In the genomic region with DNA sequence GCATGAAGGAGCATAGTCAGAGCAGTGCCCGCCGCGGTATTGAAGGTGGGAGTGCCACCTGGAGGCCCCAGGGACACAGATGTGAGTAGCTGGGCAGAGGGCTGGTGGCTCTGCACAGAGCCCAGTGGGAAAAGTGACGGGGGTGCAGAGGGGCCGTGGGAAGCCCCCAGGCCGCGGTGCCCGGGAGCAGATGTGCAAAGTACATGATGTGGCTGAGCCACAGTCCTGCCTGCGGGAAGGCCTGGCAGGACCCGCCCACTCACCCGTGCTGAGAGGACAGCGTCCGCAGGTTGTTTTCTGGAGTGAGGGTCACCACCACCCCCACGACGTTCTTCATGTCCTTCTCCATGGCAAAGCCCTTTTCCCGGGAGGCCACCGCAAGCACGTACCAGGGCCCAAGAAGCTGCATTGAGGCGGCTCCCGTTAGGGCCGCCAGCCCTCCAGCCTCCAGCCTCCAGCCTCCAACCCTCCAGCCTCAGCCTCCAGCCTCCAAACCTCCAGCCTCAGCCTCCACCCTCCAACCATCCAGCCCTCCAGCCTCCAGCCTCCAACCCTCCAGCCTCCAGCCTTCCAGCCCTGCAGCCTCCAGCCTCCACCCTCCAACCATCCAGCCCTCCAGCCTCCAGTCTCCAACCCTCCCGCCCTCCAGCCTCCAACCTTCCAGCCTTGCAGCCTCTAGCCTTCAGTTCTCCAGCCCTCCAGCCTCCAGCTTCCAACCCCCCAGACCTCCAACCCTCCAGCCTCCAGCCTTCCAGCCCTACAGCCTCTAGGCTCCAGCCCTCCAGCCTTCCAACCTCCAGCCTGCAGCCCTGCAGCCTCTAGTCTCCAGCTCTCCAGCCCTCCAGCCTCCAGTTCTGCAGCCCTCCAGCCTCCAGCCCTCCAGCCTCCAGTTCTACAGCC, we compare ENCODE assay signal across 22 cellular contexts. TPM values are rescaled to one million over a fixed set of nuclear protein-coding genes. Genes with fewer than 3 reads are reported as not detected.
DNase-seq lines count a peak whose midpoint lies in the region; ATAC-seq and TF ChIP-seq lines count a peak whose summit lies in the region.
"Had no signal": no experiment of that assay in that cellular context is flagged by ENCODE, and none has a peak within 500 bp of the region (broad histone marks: within the 10 kb centered on the region; RNA-seq: fewer than 3 reads in every experiment).

No MANE protein-coding gene starts in this region.

- no peak overlapping the region for H3K4me3 Mint-ChIP-seq in chondrocyte (ENCODE audit: unreplicated experiment)
- H3K4me3 Mint-ChIP-seq in stimulated activated memory B cell treated with anti-CD40 and anti-IgM and Interleukin-4, amounts not matched to agents 10 μg/mL and 1 μg/mL and 100 μg/mL, for 72 hours = no peak overlapping the region
- H3K4me3 Mint-ChIP-seq: CD4-positive, alpha-beta memory T cell had no signal

- ATAC-seq in heart left ventricle (no peak), Right ventricle myocardium superior (ENCODE audit: poor library complexity) (no peak)
- no peak for ATAC-seq in stimulated activated memory B cell treated with anti-CD40 and anti-IgM and Interleukin-4, amounts not matched to agents 10 μg/mL and 1 μg/mL and 100 μg/mL, for 72 hours
- ATAC-seq: GM12878, HCT116, Panc1 had no signal

- DNase-seq in heart left ventricle (peak in 3 of 5 donors; percentile 17 to 32 (median 22)), Right ventricle myocardium superior (no peak), chondrocyte (ENCODE audit: low spot score) (peak; percentile 80), NCI-H2196 (lab: John Stamatoyannopoulos, UW; ENCODE audit: unreplicated experiment) (no peak)
- DNase-seq in activated CD8-positive, alpha-beta memory T cell treated with anti-CD3 and anti-CD28 coated beads, Interleukin-2, amount 50 U/mL, for 4 hours = no peak
- DNase-seq: DND-41, GOT3, NCI-H1105, NCI-H146, NCI-H2029, NCI-H345, NCI-H524, NCI-H82 had no signal

- WGBS in heart left ventricle, 4 donors = 92 to 96% (median 95%) methylated on average over 15 to 22 of the region's 22 CpGs

- no peak for TF ChIP-seq POLR2A in heart left ventricle (IDR thresholded peaks at IDR 0.05)

- H3K4me3 ChIP-seq in heart left ventricle (no peak overlapping the region), BLaER1 (peak overlapping the region; percentile 69)
- H3K4me3 ChIP-seq: GM12878, SJSA1 had no signal

- no peak overlapping the region for H3K27ac Mint-ChIP-seq in chondrocyte (ENCODE audit: unreplicated experiment)
- peak overlapping the region; percentile 86 for H3K27ac Mint-ChIP-seq in stimulated activated memory B cell treated with anti-CD40 and anti-IgM and Interleukin-4, amounts not matched to agents 10 μg/mL and 1 μg/mL and 100 μg/mL, for 72 hours
- H3K27ac Mint-ChIP-seq: CD4-positive, alpha-beta memory T cell had no signal

- H3K4me1 ChIP-seq in heart left ventricle (peaks cover 0 to 47% (median 20%) of the 10 kb centered on the region in 12 donors), BLaER1 (peaks cover 78% of the 10 kb centered on the region)
- H3K4me1 ChIP-seq: SJSA1 had no signal

- peak overlapping the region; percentile 94 for H3K4me2 ChIP-seq in BLaER1

- no peaks in the 10 kb centered on the region for H3K36me3 Mint-ChIP-seq in chondrocyte (ENCODE audit: low read depth)
- H3K36me3 Mint-ChIP-seq in stimulated activated memory B cell treated with anti-CD40 and anti-IgM and Interleukin-4, amounts not matched to agents 10 μg/mL and 1 μg/mL and 100 μg/mL, for 72 hours = peaks cover 3% of the 10 kb centered on the region

- H3K36me3 ChIP-seq in heart left ventricle (no peaks in the 10 kb centered on the region), BLaER1 (peaks cover 19% of the 10 kb centered on the region; the same call in 1 of the 2 replicates)
- H3K36me3 ChIP-seq: SJSA1 had no signal

- peaks cover 0 to 8% (median 0%) of the 10 kb centered on the region in 9 donors for H3K27me3 ChIP-seq in heart left ventricle
- H3K27me3 ChIP-seq in BLaER1 = no peaks in the 10 kb centered on the region

- H3K9ac ChIP-seq in BLaER1 = peak overlapping the region; percentile 87

- peaks cover 0 to 9% (median 0%) of the 10 kb centered on the region in 12 donors for H3K9me3 ChIP-seq in heart left ventricle
- peaks cover 21% of the 10 kb centered on the region for H3K9me3 ChIP-seq in BLaER1

- H3K27me3 Mint-ChIP-seq in chondrocyte (ENCODE audit: low read depth) = peaks cover 12% of the 10 kb centered on the region
- no peaks in the 10 kb centered on the region for H3K27me3 Mint-ChIP-seq in stimulated activated memory B cell treated with anti-CD40 and anti-IgM and Interleukin-4, amounts not matched to agents 10 μg/mL and 1 μg/mL and 100 μg/mL, for 72 hours

- peaks cover 14% of the 10 kb centered on the region; the same call in 1 of the 2 replicates for H4K20me1 ChIP-seq in BLaER1

- H3K4me1 Mint-ChIP-seq in chondrocyte (ENCODE audit: low read depth) = no peaks in the 10 kb centered on the region
- H3K4me1 Mint-ChIP-seq in stimulated activated memory B cell treated with anti-CD40 and anti-IgM and Interleukin-4, amounts not matched to agents 10 μg/mL and 1 μg/mL and 100 μg/mL, for 72 hours = peaks cover 65% of the 10 kb centered on the region
- H3K4me1 Mint-ChIP-seq: CD4-positive, alpha-beta memory T cell had no signal

- H3K27ac ChIP-seq in heart left ventricle (peak overlapping the region in 3 of 12 donors; percentile 72 to 75 (median 74)), BLaER1 (peak overlapping the region; percentile 99)
- H3K27ac ChIP-seq: SJSA1 had no signal

- intact Hi-C loops in heart left ventricle (cut with DNase I) = no loop called here
- intact Hi-C loops in Right ventricle myocardium superior (cut with DNase I) = no loop called here

- H3K9me3 Mint-ChIP-seq in chondrocyte (ENCODE audit: low read depth) = peaks cover 10% of the 10 kb centered on the region
- H3K9me3 Mint-ChIP-seq in stimulated activated memory B cell treated with anti-CD40 and anti-IgM and Interleukin-4, amounts not matched to agents 10 μg/mL and 1 μg/mL and 100 μg/mL, for 72 hours = peaks cover 11% of the 10 kb centered on the region

- no peak for TF ChIP-seq CTCF in heart left ventricle (IDR thresholded peaks at IDR 0.05)
- no peak for TF ChIP-seq CTCF in chondrocyte (IDR thresholded peaks at IDR 0.05)

RNA-seq across cellular contexts. Expression of gene LCN6, which starts 0.9 kb away (rescaled TPM):
- total RNA-seq in heart left ventricle = 10 to 100 TPM in 5 of 9 donors, 1 to 10 TPM in 3, under 1 TPM in 1; 0.81 to 58.7 (median 15.8) TPM
- 100 to 1,000 TPM in 1 of 2 donors, 10 to 100 TPM in 1; 46.1 to 101 TPM for polyA plus RNA-seq in heart left ventricle
- total RNA-seq in Right ventricle myocardium superior = 13.0 TPM
- not detected in 3 replicates for total RNA-seq in chondrocyte
- total RNA-seq: CD4-positive, alpha-beta memory T cell; GM12878; HT1080; SJSA1 had no signal
- polyA plus RNA-seq: BJ; CD4-positive, alpha-beta memory T cell; GM12878 had no signal

RNA-seq across cellular contexts. Expression of gene LCN10, which starts 4.7 kb away (rescaled TPM):
- 10 to 100 TPM in 5 of 9 donors, 1 to 10 TPM in 2, under 1 TPM in 2; 0.50 to 21.5 (median 10.1) TPM for total RNA-seq in heart left ventricle
- 10 to 100 TPM; 15.7 to 40.7 TPM for polyA plus RNA-seq in heart left ventricle
- total RNA-seq in Right ventricle myocardium superior = 7.7 TPM
- not detected in 3 replicates for total RNA-seq in chondrocyte
- total RNA-seq: HT1080, SJSA1 had no signal
- polyA plus RNA-seq: BJ had no signal

RNA-seq across cellular contexts. Expression of gene LCN8, which starts 10.6 kb away (rescaled TPM):
- total RNA-seq in heart left ventricle (not detected), Right ventricle myocardium superior (not detected), chondrocyte (not detected in 3 replicates)
- not detected for polyA plus RNA-seq in heart left ventricle
- total RNA-seq: CD4-positive, alpha-beta memory T cell; GM12878; HT1080; SJSA1 had no signal
- polyA plus RNA-seq: BJ, GM12878 had no signal

RNA-seq across cellular contexts. Expression of gene LCN15, which starts 16.9 kb away (rescaled TPM):
- total RNA-seq in heart left ventricle = 1 to 10 TPM in 3 of 9 donors, under 1 TPM in 2, not detected in 4; 0.64 to 2.8 (median 1.2) TPM
- 1 to 10 TPM in 1 of 2 donors, under 1 TPM in 1; 0.65 to 2.4 TPM for polyA plus RNA-seq in heart left ventricle
- not detected for total RNA-seq in Right ventricle myocardium superior
- total RNA-seq in chondrocyte = not detected in 3 replicates
- total RNA-seq: CD4-positive, alpha-beta memory T cell; GM12878; HT1080; SJSA1 had no signal
- polyA plus RNA-seq: BJ; CD4-positive, alpha-beta memory T cell had no signal

RNA-seq across cellular contexts. Expression of gene DIPK1B, which starts 35.0 kb away (rescaled TPM):
- total RNA-seq in heart left ventricle (10 to 100 TPM; 14.4 to 46.3 (median 19.8) TPM), Right ventricle myocardium superior (15.1 TPM), chondrocyte (8.2 to 9.2 TPM (median 8.5 TPM) in 3 replicates)
- polyA plus RNA-seq in heart left ventricle = 10 to 100 TPM; 18.1 to 24.4 TPM
- total RNA-seq: CD4-positive, alpha-beta memory T cell; SJSA1 had no signal
- polyA plus RNA-seq: CD4-positive, alpha-beta memory T cell had no signal

Comparison
In these comparisons a context has a peak if more than half of its experiments do, and no peak if none do; other contexts are left out.
1. DNase-seq: peak in heart left ventricle (3 of 5) and chondrocyte (single experiment); none in Right ventricle myocardium superior (single experiment), activated CD8-positive, alpha-beta memory T cell treated with anti-CD3 and anti-CD28 coated beads, Interleukin-2, amount 50 U/mL, for 4 hours (single experiment) and NCI-H2196 (single experiment).